ENCODE assay signal across 8 cellular contexts in genomic region chr11:118224512-118225180, GRCh38. TPM values are rescaled to one million over a fixed set of nuclear protein-coding genes. Genes with fewer than 3 reads are reported as not detected.
DNase-seq lines count a peak whose midpoint lies in the region; ATAC-seq and TF ChIP-seq lines count a peak whose summit lies in the region.

JAML (minus strand) TSS chr11:118225011; CDS start chr11:118214866, 10,145 bp downstream.

- H3K27ac Mint-ChIP-seq in T-helper 17 cell: peak within 1 kb of the TSS; percentile 95
- peak within 1 kb of the TSS; percentile 92 for H3K27ac Mint-ChIP-seq in central memory CD8-positive, alpha-beta T cell (ENCODE audit: low read depth)
- peak within 1 kb of the TSS; percentile 92 for H3K27ac Mint-ChIP-seq in stimulated activated naive B cell treated with anti-CD40 and anti-IgM and Interleukin-4, amounts not matched to agents 10 μg/mL and 1 μg/mL and 100 μg/mL, for 72 hours

- H3K36me3 ChIP-seq in ovary: no peaks in the 10 kb centered on the region

- no peak for TF ChIP-seq POLR2A in ovary (IDR thresholded peaks at IDR 0.05)

- H3K4me3 ChIP-seq in ovary: no peak within 1 kb of the TSS

- H3K9me3 Mint-ChIP-seq in central memory CD8-positive, alpha-beta T cell: no peaks in the 10 kb centered on the region
- no peaks in the 10 kb centered on the region for H3K9me3 Mint-ChIP-seq in stimulated activated naive B cell treated with anti-CD40 and anti-IgM and Interleukin-4, amounts not matched to agents 10 μg/mL and 1 μg/mL and 100 μg/mL, for 72 hours

- DNase-seq in T-helper 17 cell (peak in 2 of 3 donors; percentile 49 to 50), ovary (no peak), C1 segment of cervical spinal cord (lab: John Stamatoyannopoulos, UW) (no peak), NCI-H526 treated with DMSO at 0.1 percent for 48 hours (lab: John Stamatoyannopoulos, UW) (no peak), iPS-NIHi11 (ENCODE audit: low spot score) (no peak)
- peak; percentile 26 to 45 for DNase-seq in central memory CD8-positive, alpha-beta T cell (ENCODE audit: low spot score in 2 of 2)
- DNase-seq in stimulated activated naive B cell treated with anti-CD40 and anti-IgM and Interleukin-4, amounts not matched to agents 10 μg/mL and 1 μg/mL and 100 μg/mL, for 72 hours: no peak

- peak; percentile 40 for ATAC-seq in GM21529 (IDR thresholded peaks at IDR 0.05; ENCODE audit: unreplicated experiment)
- ATAC-seq in T-helper 17 cell: peak; percentile 86
- ATAC-seq in central memory CD8-positive, alpha-beta T cell (replicated peaks; ENCODE audit: extremely low read depth, poor library complexity, severe bottlenecking): peak; percentile 61
- ATAC-seq in stimulated activated naive B cell treated with anti-CD40 and anti-IgM and Interleukin-4, amounts not matched to agents 10 μg/mL and 1 μg/mL and 100 μg/mL, for 72 hours (replicated peaks): peak; percentile 67 to 73

- H3K27me3 Mint-ChIP-seq in T-helper 17 cell: no peaks in the 10 kb centered on the region
- no peaks in the 10 kb centered on the region for H3K27me3 Mint-ChIP-seq in central memory CD8-positive, alpha-beta T cell
- H3K27me3 Mint-ChIP-seq in stimulated activated naive B cell treated with anti-CD40 and anti-IgM and Interleukin-4, amounts not matched to agents 10 μg/mL and 1 μg/mL and 100 μg/mL, for 72 hours: peaks cover 4% of the 10 kb centered on the region in 2 donors

- TF ChIP-seq CTCF in ovary (IDR thresholded peaks at IDR 0.05): no peak

- H3K36me3 Mint-ChIP-seq in T-helper 17 cell (ENCODE audit: low read depth): no peaks in the 10 kb centered on the region
- peaks cover 28% of the 10 kb centered on the region for H3K36me3 Mint-ChIP-seq in central memory CD8-positive, alpha-beta T cell (ENCODE audit: insufficient read depth)
- peaks cover 60 to 68% of the 10 kb centered on the region in 2 donors for H3K36me3 Mint-ChIP-seq in stimulated activated naive B cell treated with anti-CD40 and anti-IgM and Interleukin-4, amounts not matched to agents 10 μg/mL and 1 μg/mL and 100 μg/mL, for 72 hours

- WGBS in ovary, 3 donors: 57 to 62% (median 59%) methylated on average over 6 of the region's 6 CpGs

- TF ChIP-seq EP300 in ovary (IDR thresholded peaks at IDR 0.05): no peak

- H3K4me1 ChIP-seq in ovary (ENCODE audit: insufficient read depth): no peaks in the 10 kb centered on the region

- H3K27ac ChIP-seq in ovary: no peak within 1 kb of the TSS

- H3K9me3 ChIP-seq in T-helper 17 cell (ENCODE audit: control insufficient read depth, low read length, poor library complexity, severe bottlenecking): no peaks in the 10 kb centered on the region
- no peaks in the 10 kb centered on the region for H3K9me3 ChIP-seq in ovary

- intact Hi-C loops in ovary (cut with DNase I): no loop called here

- peak within 1 kb of the TSS; percentile 96 for H3K4me3 Mint-ChIP-seq in T-helper 17 cell
- H3K4me3 Mint-ChIP-seq in central memory CD8-positive, alpha-beta T cell: peak within 1 kb of the TSS; percentile 86
- peak within 1 kb of the TSS; percentile 80 to 88 for H3K4me3 Mint-ChIP-seq in stimulated activated naive B cell treated with anti-CD40 and anti-IgM and Interleukin-4, amounts not matched to agents 10 μg/mL and 1 μg/mL and 100 μg/mL, for 72 hours

- no peaks in the 10 kb centered on the region for H3K27me3 ChIP-seq in ovary

- peaks cover 65% of the 10 kb centered on the region for H3K4me1 Mint-ChIP-seq in T-helper 17 cell
- peaks cover 84% of the 10 kb centered on the region for H3K4me1 Mint-ChIP-seq in central memory CD8-positive, alpha-beta T cell
- H3K4me1 Mint-ChIP-seq in stimulated activated naive B cell treated with anti-CD40 and anti-IgM and Interleukin-4, amounts not matched to agents 10 μg/mL and 1 μg/mL and 100 μg/mL, for 72 hours: peaks cover 47 to 73% of the 10 kb centered on the region in 2 donors

RNA-seq across cellular contexts. Expression of gene JAML, which starts in this region (rescaled TPM):
- total RNA-seq in T-helper 17 cell (10 to 100 TPM; 79.9 to 84.0 TPM), ovary (1 to 10 TPM in 6 of 7 donors, under 1 TPM in 1; 0.79 to 5.1 (median 1.8) TPM)
- 10 to 100 TPM in 1 of 2 donors, 1 to 10 TPM in 1; 2.0 to 18.0 TPM for polyA plus RNA-seq in ovary

Comparison
In these comparisons a context has a peak if more than half of its experiments do, and no peak if none do; other contexts are left out.
1. RNA of gene JAML (total RNA-seq): 79.9 to 84.0 TPM in T-helper 17 cell; 0.79 to 5.1 TPM in ovary; every median in the first group is over 10 times any median in the second.
2. DNase-seq: peak in T-helper 17 cell (2 of 3) and central memory CD8-positive, alpha-beta T cell (2 of 2); none in stimulated activated naive B cell treated with anti-CD40 and anti-IgM and Interleukin-4, amounts not matched to agents 10 μg/mL and 1 μg/mL and 100 μg/mL, for 72 hours (single experiment), ovary (0 of 5), C1 segment of cervical spinal cord (0 of 14), NCI-H526 treated with DMSO at 0.1 percent for 48 hours (single experiment) and iPS-NIHi11 (single experiment).
3. Peak in every context shown above with its lines, with median percentiles within 50 percentile points of each other: ATAC-seq, H3K27ac Mint-ChIP-seq and H3K4me3 Mint-ChIP-seq.